Comparison of ENCODE assay signal across 1 cellular context in genomic region chr2:30261695-30262211, GRCh38.
TF ChIP-seq lines count a peak whose summit lies in the region.

No MANE protein-coding gene starts in this region.

TF ChIP-seq in GM12878, 131 proteins besides CTCF, POLR2A, EP300 and RAD21 (continued from another document):
- TF ChIP-seq SKIL (IDR thresholded peaks at IDR 0.05; ENCODE audit: low read depth, poor library complexity, severe bottlenecking) (peak; percentile 57), RELB (IDR thresholded peaks at IDR 0.05; ENCODE audit: low read depth) (no peak), ATF7 (IDR thresholded peaks at IDR 0.05; ENCODE audit: low read depth) (no peak; the same call in 1 of the 2 replicates), MYC (IDR thresholded peaks at IDR 0.05; ENCODE audit: insufficient read depth, insufficient read length, insufficient replicate concordance, low read length, severe bottlenecking) (no peak), SPI1 (IDR thresholded peaks at IDR 0.05; ENCODE audit: borderline replicate concordance, insufficient read depth, low read depth, low read length) (no peak), ZBED1 (IDR thresholded peaks at IDR 0.05; ENCODE audit: borderline replicate concordance) (no peak), ATF3 (IDR thresholded peaks at IDR 0.05; ENCODE audit: borderline replicate concordance, extremely low read depth, low read depth, low read length) (no peak), HSF1 (IDR thresholded peaks at IDR 0.05; ENCODE audit: low read depth, low read length) (no peak), ASH2L (IDR thresholded peaks at IDR 0.05; ENCODE audit: borderline replicate concordance, low read depth) (no peak), ETV6 (conservative IDR thresholded peaks at IDR 0.05 in 1 of 2, IDR thresholded peaks at IDR 0.05 in 1 of 2; ENCODE audit: borderline replicate concordance in 1 of 2, low read depth in 1 of 2) (no peak), SP1 (IDR thresholded peaks at IDR 0.05; ENCODE audit: low read depth, low read length) (no peak), HDAC6 (IDR thresholded peaks at IDR 0.05; ENCODE audit: unreplicated experiment) (no peak), BACH1 (IDR thresholded peaks at IDR 0.05; ENCODE audit: borderline replicate concordance) (no peak), MEF2B (IDR thresholded peaks at IDR 0.05; ENCODE audit: partially characterized antibody, poor library complexity, severe bottlenecking) (peak; percentile 26), SIN3A (IDR thresholded peaks at IDR 0.05; ENCODE audit: low read depth, low read length) (no peak), TAF1 (IDR thresholded peaks at IDR 0.05; ENCODE audit: borderline replicate concordance, low read depth, low read length) (no peak), E2F8 (IDR thresholded peaks at IDR 0.05; ENCODE audit: low read depth, partially characterized antibody) (no peak), EZH2 (IDR thresholded peaks at IDR 0.05; ENCODE audit: borderline replicate concordance, control insufficient read depth, low read depth, low read length) (no peak), NBN (IDR thresholded peaks at IDR 0.05) (no peak), IKZF2 (IDR thresholded peaks at IDR 0.05) (peak; percentile 63 to 84), MTA3 (IDR thresholded peaks at IDR 0.05; ENCODE audit: borderline replicate concordance, low read length) (peak; percentile 32; the same call in 1 of the 2 replicates), STAT3 (IDR thresholded peaks at IDR 0.05; ENCODE audit: low read depth, low read length) (no peak), MLLT1 (IDR thresholded peaks at IDR 0.05) (no peak), SMC3 (IDR thresholded peaks at IDR 0.05; ENCODE audit: borderline replicate concordance, low read length) (no peak), CHD1 (IDR thresholded peaks at IDR 0.05; ENCODE audit: low read depth, low read length) (no peak), ZNF622 (IDR thresholded peaks at IDR 0.05) (no peak), BMI1 (IDR thresholded peaks at IDR 0.05; ENCODE audit: borderline replicate concordance) (no peak), FOS (IDR thresholded peaks at IDR 0.05; ENCODE audit: borderline replicate concordance, extremely low read depth, insufficient read length) (no peak), SMARCA5 (IDR thresholded peaks at IDR 0.05) (0 out of 2 replicates have a peak, but pooled peaks have one; percentile 66), RFX5 (IDR thresholded peaks at IDR 0.05; ENCODE audit: low read depth, low read length) (no peak), LARP7 (IDR thresholded peaks at IDR 0.05) (no peak), POU2F2 (IDR thresholded peaks at IDR 0.05; ENCODE audit: borderline replicate concordance, low read depth, low read length) (no peak), RELA (IDR thresholded peaks at IDR 0.05; ENCODE audit: borderline replicate concordance, partially characterized antibody) (no peak), SUZ12 (IDR thresholded peaks at IDR 0.05; ENCODE audit: unreplicated experiment) (no peak), WRNIP1 (IDR thresholded peaks at IDR 0.05; ENCODE audit: borderline replicate concordance, low read depth, low read length) (no peak), BHLHE40 (IDR thresholded peaks at IDR 0.05; ENCODE audit: borderline replicate concordance in 1 of 2, low read depth in 2 of 2, low read length in 1 of 2) (no peak), FOXK2 (IDR thresholded peaks at IDR 0.05) (no peak), USF1 (IDR thresholded peaks at IDR 0.05; ENCODE audit: borderline replicate concordance, extremely low read length, insufficient read depth, low read depth, low read length) (no peak), ZNF24 (IDR thresholded peaks at IDR 0.05) (no peak), EED (IDR thresholded peaks at IDR 0.05; ENCODE audit: low read depth) (0 out of 2 replicates have a peak, but pooled peaks have one; percentile 23), ESRRA (IDR thresholded peaks at IDR 0.05; ENCODE audit: low read length) (no peak), MYB (IDR thresholded peaks at IDR 0.05; ENCODE audit: borderline replicate concordance, low read depth, low read length) (no peak), ZSCAN29 (IDR thresholded peaks at IDR 0.05) (no peak), ZNF384 (IDR thresholded peaks at IDR 0.05; ENCODE audit: borderline replicate concordance, low read depth, low read length) (no peak), BCLAF1 (IDR thresholded peaks at IDR 0.05) (no peak), ZBTB4 (CRISPR knock-in tag; IDR thresholded peaks at IDR 0.05) (no peak), GABPA (IDR thresholded peaks at IDR 0.05; ENCODE audit: low read depth) (no peak), ZNF274 (IDR thresholded peaks at IDR 0.05; ENCODE audit: insufficient read depth, insufficient read length) (no peak), PAX8 (IDR thresholded peaks at IDR 0.05) (no peak)
